20 cellular contexts compared by ENCODE assay signal in genomic region chr1:119656410-119656955, GRCh38. TPM values are rescaled to one million over a fixed set of nuclear protein-coding genes. Genes with fewer than 3 reads are reported as not detected.
DNase-seq lines count a peak whose midpoint lies in the region; ATAC-seq, FAIRE-seq and TF ChIP-seq lines count a peak whose summit lies in the region.
"Had no signal": no experiment of that assay in that cellular context is flagged by ENCODE, and none has a peak within 500 bp of the region (broad histone marks: within the 10 kb centered on the region; RNA-seq: fewer than 3 reads in every experiment).

No MANE protein-coding gene starts in this region.

- peak; percentile 33 for FAIRE-seq in GM12891 (lab: Jason Lieb, UNC)
- FAIRE-seq in HTR-8/SVneo (lab: Jason Lieb, UNC), result no peak
- FAIRE-seq: A204.1 had no signal

- no peak for DNase-seq in GM12891 (ENCODE audit: insufficient read length, low spot score)
- no peak for DNase-seq in GM19238 (ENCODE audit: insufficient read length, low spot score)
- no peak for DNase-seq in HTR-8/SVneo (ENCODE audit: insufficient read length, low spot score)
- no peak for DNase-seq in KG1 (lab: John Stamatoyannopoulos, UW)
- DNase-seq: activated CD4-positive, CD25-positive, alpha-beta regulatory T cell; activated gamma-delta T cell treated with Interleukin-2 at 50 U/mL for 16 hours; DMS153; effector memory CD8-positive, alpha-beta T cell; GM23248; hippocampal formation; Karpas-422; NCI-H1694; stimulated activated naive CD4-positive, alpha-beta T cell treated with Interleukin-2 at 50 U/mL for 16 hours; T-helper 1 cell had no signal

- TF ChIP-seq POLR2A in GM12891 (IDR thresholded peaks at IDR 0.05; ENCODE audit: low read depth, low read length), result no peak

- ATAC-seq in GM18909 (IDR thresholded peaks at IDR 0.05; ENCODE audit: poor library complexity, unreplicated experiment) (peak; percentile 59), HG02571 (IDR thresholded peaks at IDR 0.05; ENCODE audit: unreplicated experiment) (peak; percentile 52), HG03432 (IDR thresholded peaks at IDR 0.05; ENCODE audit: unreplicated experiment) (peak; percentile 58), GM19035 (IDR thresholded peaks at IDR 0.05; ENCODE audit: unreplicated experiment) (no peak)
- ATAC-seq: effector memory CD8-positive, alpha-beta T cell; Right ventricle myocardium inferior had no signal

TF ChIP-seq in GM12891, 5 proteins besides CTCF, POLR2A, EP300 and RAD21:
- TF ChIP-seq SPI1 (IDR thresholded peaks at IDR 0.05; ENCODE audit: low read depth, low read length), result no peak

RNA-seq across cellular contexts. Expression of gene ZNF697, which starts 8.4 kb away (rescaled TPM):
- polyA plus RNA-seq in GM12891 (2012; ENCODE audit: low read depth, missing spikeins), result 0.33 TPM

RNA-seq across cellular contexts. Expression of gene PHGDH, which starts 55.3 kb away (rescaled TPM):
- 10.6 TPM for polyA plus RNA-seq in GM12891 (2012; ENCODE audit: low read depth, missing spikeins)
